Comparison of ENCODE assay signal across 8 cellular contexts in the genomic region with DNA sequence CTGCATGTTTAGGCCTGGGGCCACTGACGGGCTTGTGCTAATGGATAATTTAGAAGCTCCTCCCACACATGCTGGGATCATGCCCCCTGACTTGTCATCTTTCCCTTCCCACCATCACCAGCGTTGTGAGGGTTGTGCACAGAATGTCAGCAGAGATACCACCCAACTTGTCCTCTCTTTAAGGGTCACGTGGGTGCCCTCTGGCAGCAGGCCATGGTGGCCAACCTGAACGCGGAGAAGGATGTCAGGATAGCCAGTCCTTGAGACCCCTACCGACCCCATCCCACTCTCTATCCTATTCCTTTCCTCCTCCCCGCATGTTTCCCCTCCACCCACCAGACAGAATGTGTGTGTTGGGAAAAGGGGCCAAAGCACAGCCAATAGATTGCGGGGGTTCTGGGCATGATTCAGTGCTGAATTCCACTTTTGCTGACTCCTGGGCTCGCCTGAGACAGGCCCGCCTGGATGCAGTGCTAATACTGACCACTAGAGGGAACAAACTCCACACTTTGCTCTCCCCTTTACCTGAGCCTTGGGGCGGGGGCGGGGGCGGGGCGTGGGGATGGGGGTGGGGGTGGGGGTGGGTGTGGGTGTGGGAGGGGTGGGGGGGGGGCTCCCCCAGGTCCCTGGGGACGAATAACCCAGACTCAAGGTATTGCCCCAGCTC. TPM values are rescaled to one million over a fixed set of nuclear protein-coding genes. Genes with fewer than 3 reads are reported as not detected.
DNase-seq lines count a peak whose midpoint lies in the region; ATAC-seq and TF ChIP-seq lines count a peak whose summit lies in the region.

GH2 (minus strand) TSS at position 10 of the 667 bp plus-strand sequence. CDS start 143 bp downstream, outside the sequence.

- H3K9ac ChIP-seq in H9 (ENCODE audit: extremely low read depth, insufficient read length, low read length), result peak within 1 kb of the TSS; percentile 36
- H3K9ac ChIP-seq in smooth muscle cell (ENCODE audit: low read depth), result no peak within 1 kb of the TSS

- TF ChIP-seq CTCF in BJ (IDR thresholded peaks at IDR 0.05; ENCODE audit: insufficient read depth, low read depth, low read length) (peak; percentile 78), H9 (conservative IDR thresholded peaks at IDR 0.05) (peak; percentile 65), heart right ventricle (IDR thresholded peaks at IDR 0.05) (peak in 8 of 9 donors; percentile 31 to 59 (median 53)), smooth muscle cell (IDR thresholded peaks at IDR 0.05; ENCODE audit: borderline replicate concordance, insufficient read depth, poor library complexity, severe bottlenecking) (peak; percentile 55)

- H3T11ph ChIP-seq in H9 (ENCODE audit: low read length), result no peak within 1 kb of the TSS

- H3K4me2 ChIP-seq in H9 (ENCODE audit: insufficient read depth, insufficient read length, low read length), result peak within 1 kb of the TSS; percentile 20
- H3K4me2 ChIP-seq in smooth muscle cell, result no peak within 1 kb of the TSS

- H2BK20ac ChIP-seq in H9 (ENCODE audit: low read depth, low read length, poor library complexity, severe bottlenecking), result no peak within 1 kb of the TSS

- no peak within 1 kb of the TSS for H3K23ac ChIP-seq in H9 (ENCODE audit: insufficient read length, low read depth, low read length)

- no peaks in the 10 kb centered on the region for H3K79me2 ChIP-seq in H9 (ENCODE audit: insufficient read depth, low read length)
- no peaks in the 10 kb centered on the region for H3K79me2 ChIP-seq in smooth muscle cell (ENCODE audit: low read depth)

- H3K27me3 Mint-ChIP-seq in H9 (ENCODE audit: low read depth), result peaks cover 10% of the 10 kb centered on the region

- ATAC-seq in heart right ventricle (peak in 5 of 8 donors; percentile 63 to 78 (median 67)), HG02610 (IDR thresholded peaks at IDR 0.05; ENCODE audit: unreplicated experiment) (no peak), GM19463 (IDR thresholded peaks at IDR 0.05; ENCODE audit: unreplicated experiment) (no peak)

- no CpG with 5 or more reads among the region's 15 CpGs for WGBS in H9 (ENCODE audit: extremely low coverage, insufficient read length, low lambda C conversion rate)
- 34% methylated on average over 14 to 15 of the region's 15 CpGs for WGBS in heart right ventricle, 2 donors
- WGBS in smooth muscle cell (ENCODE audit: low lambda C conversion rate), result 35% methylated on average over 14 of the region's 15 CpGs

- H3K36me3 ChIP-seq in BJ (ENCODE audit: control insufficient read depth, insufficient read depth, low read length), result no peaks in the 10 kb centered on the region
- no peaks in the 10 kb centered on the region for H3K36me3 ChIP-seq in heart right ventricle
- no peaks in the 10 kb centered on the region for H3K36me3 ChIP-seq in smooth muscle cell (ENCODE audit: low read depth)

- CTCF ChIA-PET in BJ (lab: Yijun Ruan, JAX), result interaction anchor here (0.7 to 8.5 kb wide), 17 partner anchors 7 to 144 kb away, joined by 3 to 72 read pairs (median 5); no protein-coding TSS in a partner anchor

- no peaks in the 10 kb centered on the region; a peak in 1 of 5 replicates for H3K9me3 Mint-ChIP-seq in H9

- H3K23me2 ChIP-seq in H9 (ENCODE audit: insufficient read length, low read depth, low read length, poor library complexity, severe bottlenecking), result no peaks in the 10 kb centered on the region

- H3K9me3 ChIP-seq in H9 (ENCODE audit: control insufficient read depth, low read depth, low read length) (no peaks in the 10 kb centered on the region), heart right ventricle (no peaks in the 10 kb centered on the region), smooth muscle cell (replicated peaks; ENCODE audit: low read depth) (no peaks in the 10 kb centered on the region)

- no peak within 1 kb of the TSS for H3K56ac ChIP-seq in H9 (ENCODE audit: insufficient read length, low read depth, low read length)

- H2BK5ac ChIP-seq in H9 (ENCODE audit: insufficient read length, low read length), result no peak within 1 kb of the TSS

- no peak for DNase-seq in BJ (ENCODE audit: low read depth)
- peak; percentile 88 for DNase-seq in H9
- DNase-seq in SK-MEL-5 (ENCODE audit: low read depth, low spot score), result peak; percentile 80
- DNase-seq in activated naive CD4-positive, alpha-beta T cell (lab: John Stamatoyannopoulos, UW), result peak; percentile 12 to 36 (median 25)
- DNase-seq in heart right ventricle, result peak in 1 of 2 donors; percentile 24
- DNase-seq in smooth muscle cell (lab: John Stamatoyannopoulos, UW; ENCODE audit: unreplicated experiment), result no peak

- H3K14ac ChIP-seq in H9 (ENCODE audit: insufficient read depth, low read length), result no peak within 1 kb of the TSS; the same call in 1 of the 2 replicates

- H3K4me3 ChIP-seq in BJ (ENCODE audit: low read depth, low read length) (no peak within 1 kb of the TSS), heart right ventricle (no peak within 1 kb of the TSS), smooth muscle cell (no peak within 1 kb of the TSS)

- H3K4me1 ChIP-seq in H9 (ENCODE audit: insufficient read depth, low read length) (no peaks in the 10 kb centered on the region; the same call in 1 of the 2 replicates), heart right ventricle (peaks cover 0 to 7% (median 0%) of the 10 kb centered on the region in 9 donors), smooth muscle cell (ENCODE audit: low read depth) (no peaks in the 10 kb centered on the region)

- H2AK5ac ChIP-seq in H9 (ENCODE audit: insufficient read length, low read length), result no peak within 1 kb of the TSS

- H4K20me1 ChIP-seq in H9 (ENCODE audit: control insufficient read depth, insufficient read depth, insufficient read length), result no peaks in the 10 kb centered on the region
- H4K20me1 ChIP-seq in smooth muscle cell (ENCODE audit: low read depth), result no peaks in the 10 kb centered on the region

- peak within 1 kb of the TSS; percentile 73 to 89 (median 76); a peak in 3 of 7 replicates for H3K27ac Mint-ChIP-seq in H9

- POLR2A ChIA-PET in BJ (lab: Charles Lee), result no interaction called here

- H3K4me3 Mint-ChIP-seq in H9, result no peak within 1 kb of the TSS; a peak in 1 of 5 replicates

- H4K5ac ChIP-seq in H9 (ENCODE audit: insufficient read length, low read depth, low read length), result no peak within 1 kb of the TSS

- no peaks in the 10 kb centered on the region for H3F3A ChIP-seq in smooth muscle cell (ENCODE audit: low read depth)

- no peak within 1 kb of the TSS; the same call in 1 of the 2 replicates for H2BK15ac ChIP-seq in H9 (ENCODE audit: low read depth, low read length)

- no peaks in the 10 kb centered on the region for H3K79me1 ChIP-seq in H9 (ENCODE audit: insufficient read depth, low read depth, low read length, poor library complexity, severe bottlenecking)

- H3K27ac ChIP-seq in H9 (ENCODE audit: insufficient read length, low read depth, low read length) (no peak within 1 kb of the TSS), heart right ventricle (no peak within 1 kb of the TSS), smooth muscle cell (ENCODE audit: low read depth) (no peak within 1 kb of the TSS)

- no peak within 1 kb of the TSS for H3K18ac ChIP-seq in H9 (ENCODE audit: insufficient read length, low read depth, low read length)

- no peak within 1 kb of the TSS for H2BK12ac ChIP-seq in H9 (ENCODE audit: insufficient read length, low read depth, low read length)

- no peak within 1 kb of the TSS for H2BK120ac ChIP-seq in H9 (ENCODE audit: low read depth, low read length, poor library complexity, severe bottlenecking)

- peaks cover 13 to 16% of the 10 kb centered on the region in 2 experiments for H3K4me1 Mint-ChIP-seq in H9

- no peak within 1 kb of the TSS for H4K91ac ChIP-seq in H9 (ENCODE audit: insufficient read length, low read depth, low read length)

- H2AFZ ChIP-seq in H9 (ENCODE audit: low read length) (peak within 1 kb of the TSS; percentile 42), smooth muscle cell (ENCODE audit: low read depth) (no peak within 1 kb of the TSS)

- H3K4ac ChIP-seq in H9 (ENCODE audit: low read depth, low read length), result no peak within 1 kb of the TSS

- no peaks in the 10 kb centered on the region; a peak in 1 of 7 replicates for H3K36me3 Mint-ChIP-seq in H9 (ENCODE audit: insufficient read depth in 1 of 3, low read depth in 3 of 3)

- H3K27me3 ChIP-seq in BJ (ENCODE audit: control insufficient read depth, insufficient read depth, low read length), result peaks cover 6% of the 10 kb centered on the region
- H3K27me3 ChIP-seq in H9 (ENCODE audit: insufficient read depth, low read length), result no peaks in the 10 kb centered on the region
- H3K27me3 ChIP-seq in heart right ventricle, result peaks cover 0 to 3% (median 0%) of the 10 kb centered on the region in 7 donors
- H3K27me3 ChIP-seq in smooth muscle cell (ENCODE audit: low read depth), result no peaks in the 10 kb centered on the region

- no peak within 1 kb of the TSS for H4K8ac ChIP-seq in H9 (replicated peaks; ENCODE audit: insufficient read length, low read depth, low read length)

- intact Hi-C loops in heart right ventricle (cut with DNase I), result no loop called here

- in situ Hi-C loops in SK-MEL-5 (cut with HindIII; ENCODE audit: low pct_unique_long_range_greater_than_20kb, low sequenced_read_pairs), result no loop called here

RNA-seq across cellular contexts. Expression of gene GH2, which starts in this region (rescaled TPM):
- polyA plus RNA-seq in BJ (2011; rRNA removed) (not detected in 2 replicates), heart right ventricle (not detected), smooth muscle cell (not detected in 2 replicates)
- not detected in 2 replicates for polyA minus RNA-seq in BJ (2011; rRNA and poly(A)+ RNA removed)
- total RNA-seq in H9 (2021) (0.50 and 0.77 TPM in 2 replicates), heart right ventricle (not detected), smooth muscle cell (not detected in 2 replicates)
- not detected in 2 replicates for total RNA-seq in SK-MEL-5 (2014; rRNA removed; shearing (Covaris generic))
- not detected in 2 replicates for polyA plus RNA-seq in SK-MEL-5 (2015; cell fraction: cytosol; rRNA removed)
- not detected in 2 replicates for polyA plus RNA-seq in SK-MEL-5 (2015; cell fraction: nucleus; rRNA removed)

Comparison
In these comparisons a context has a peak if more than half of its experiments do, and no peak if none do; other contexts are left out.
1. Peak in DNase-seq, H3K9ac ChIP-seq and H3K4me2 ChIP-seq in H9; RNA of the gene not detected or under 1 TPM.
2. Peak in DNase-seq in SK-MEL-5; RNA of the gene not detected or under 1 TPM.
3. Peak in ATAC-seq in heart right ventricle; RNA of the gene not detected or under 1 TPM.
4. DNase-seq: peak in activated naive CD4-positive, alpha-beta T cell (4 of 4); none in BJ (single experiment) and smooth muscle cell (single experiment).
5. Peak in every context shown above with its lines, with median percentiles within 50 percentile points of each other: CTCF ChIP-seq.